ENCODE assay signal across 8 cellular contexts in genomic region chr5:177509991-177510566, GRCh38. TPM values are rescaled to one million over a fixed set of nuclear protein-coding genes. Genes with fewer than 3 reads are reported as not detected.
A peak's percentile ranks its signal among the peaks of the same experiment; 100 is the strongest.
DNase-seq lines count a peak whose midpoint lies in the region; ATAC-seq and TF ChIP-seq lines count a peak whose summit lies in the region.

No MANE protein-coding gene starts in this region.

- H3K4me2 ChIP-seq in Loucy (ENCODE audit: low read depth, low read length, poor library complexity, severe bottlenecking): peak overlapping the region; percentile 57
- H3K4me2 ChIP-seq in osteoblast (ENCODE audit: insufficient read depth, low read length): no peak overlapping the region

- intact Hi-C loops in lower lobe of right lung (cut with DNase I): no loop called here
- intact Hi-C loops in posterior cingulate gyrus (cut with DNase I): no loop called here
- intact Hi-C loops in uterus (cut with DNase I; ENCODE audit: low total_unique reads): no loop called here

- DNase-seq in lower lobe of right lung (no peak), osteoblast (ENCODE audit: insufficient read length, low spot score, missing footprints) (no peak), posterior cingulate gyrus (no peak), uterus (no peak), 8988T (no peak)

- ATAC-seq in GM19463 (IDR thresholded peaks at IDR 0.05; ENCODE audit: unreplicated experiment): peak; percentile 32
- peak; percentile 24 to 29 for ATAC-seq in lower lobe of right lung

- TF ChIP-seq CTCF in Loucy (conservative IDR thresholded peaks at IDR 0.05; ENCODE audit: low read length) (no peak), lower lobe of right lung (IDR thresholded peaks at IDR 0.05) (no peak), osteoblast (IDR thresholded peaks at IDR 0.05; ENCODE audit: extremely low read depth, low read depth, low read length) (no peak), uterus (IDR thresholded peaks at IDR 0.05) (no peak)

- peak overlapping the region; percentile 27 for H3K9ac ChIP-seq in Loucy (ENCODE audit: low read depth, low read length, poor library complexity, severe bottlenecking)

- H3K4me1 ChIP-seq in Loucy (ENCODE audit: insufficient read depth, low read length, poor library complexity, severe bottlenecking) (peaks cover 10% of the 10 kb centered on the region), lower lobe of right lung (peaks cover 28% of the 10 kb centered on the region), osteoblast (ENCODE audit: insufficient read depth, low read length) (no peaks in the 10 kb centered on the region), uterus (no peaks in the 10 kb centered on the region)

- H3K79me2 ChIP-seq in Loucy (ENCODE audit: insufficient read depth, low read length) (peaks cover 25% of the 10 kb centered on the region; the same call in 1 of the 2 replicates), osteoblast (ENCODE audit: insufficient read depth, low read length) (peaks cover 8% of the 10 kb centered on the region)

- H2AFZ ChIP-seq in Loucy (ENCODE audit: low read length): no peak overlapping the region
- H2AFZ ChIP-seq in osteoblast (ENCODE audit: low read length): no peak overlapping the region

- no peaks in the 10 kb centered on the region for H3K9me2 ChIP-seq in Loucy (replicated peaks; ENCODE audit: low read depth, low read length)

- H4K20me1 ChIP-seq in Loucy (ENCODE audit: insufficient read depth, low read length, poor library complexity, severe bottlenecking) (no peaks in the 10 kb centered on the region), osteoblast (ENCODE audit: insufficient read depth, low read length) (peaks cover 8% of the 10 kb centered on the region)

- H3K36me3 ChIP-seq in Loucy (ENCODE audit: insufficient read depth, low read length): no peaks in the 10 kb centered on the region; the same call in 1 of the 2 replicates
- H3K36me3 ChIP-seq in lower lobe of right lung: peaks cover 50% of the 10 kb centered on the region
- peaks cover 36% of the 10 kb centered on the region for H3K36me3 ChIP-seq in osteoblast (ENCODE audit: insufficient read depth, low read length)
- no peaks in the 10 kb centered on the region for H3K36me3 ChIP-seq in uterus

- H3K9me3 ChIP-seq in Loucy (ENCODE audit: insufficient read depth, low read depth, low read length) (no peaks in the 10 kb centered on the region), lower lobe of right lung (no peaks in the 10 kb centered on the region), osteoblast (ENCODE audit: low read depth, low read length) (no peaks in the 10 kb centered on the region), uterus (no peaks in the 10 kb centered on the region)

- no peak for TF ChIP-seq POLR2A in uterus (IDR thresholded peaks at IDR 0.05)

- H3K4me3 ChIP-seq in GM08714 (ENCODE audit: low read length): peak overlapping the region; percentile 66; the same call in 1 of the 2 replicates
- no peak overlapping the region for H3K4me3 ChIP-seq in Loucy (ENCODE audit: low read length, poor library complexity, severe bottlenecking)
- peak overlapping the region; percentile 59 for H3K4me3 ChIP-seq in lower lobe of right lung
- no peak overlapping the region for H3K4me3 ChIP-seq in osteoblast (ENCODE audit: insufficient read depth, low read length)
- H3K4me3 ChIP-seq in uterus: no peak overlapping the region

- H3K27ac ChIP-seq in lower lobe of right lung (peak overlapping the region; percentile 89), osteoblast (ENCODE audit: low read depth, low read length) (no peak overlapping the region), uterus (no peak overlapping the region)

- H3F3A ChIP-seq in Loucy (ENCODE audit: low read depth): no peaks in the 10 kb centered on the region

- no peaks in the 10 kb centered on the region for H3K27me3 ChIP-seq in Loucy (ENCODE audit: insufficient read depth, low read length, poor library complexity, severe bottlenecking)
- no peaks in the 10 kb centered on the region for H3K27me3 ChIP-seq in lower lobe of right lung (ENCODE audit: low read depth)
- H3K27me3 ChIP-seq in osteoblast (ENCODE audit: insufficient read depth, low read length): no peaks in the 10 kb centered on the region
- no peaks in the 10 kb centered on the region for H3K27me3 ChIP-seq in uterus

RNA-seq across cellular contexts. Expression of gene DOK3, which starts 0.5 kb away (rescaled TPM):
- total RNA-seq in lower lobe of right lung (76.5 TPM), osteoblast (1.1 and 1.5 TPM in 2 replicates), uterus (10 to 100 TPM in 1 of 4 donors, 1 to 10 TPM in 3; 3.6 to 20.0 (median 7.1) TPM)

RNA-seq across cellular contexts. Expression of gene DDX41, which starts 6.7 kb away (rescaled TPM):
- total RNA-seq in lower lobe of right lung (69.4 TPM), osteoblast (49.5 and 68.4 TPM in 2 replicates), uterus (100 to 1,000 TPM in 2 of 4 donors, 10 to 100 TPM in 2; 61.0 to 146 (median 95.6) TPM)

RNA-seq across cellular contexts. Expression of gene PDLIM7, which starts 12.7 kb away (rescaled TPM):
- total RNA-seq in lower lobe of right lung (47.1 TPM), osteoblast (157 and 159 TPM in 2 replicates), uterus (100 to 1,000 TPM; 102 to 543 (median 193) TPM)

RNA-seq across cellular contexts. Expression of gene DBN1, which starts 36.6 kb away (rescaled TPM):
- total RNA-seq in lower lobe of right lung: 23.1 TPM
- 121 and 139 TPM in 2 replicates for total RNA-seq in osteoblast
- 100 to 1,000 TPM in 2 of 4 donors, 10 to 100 TPM in 2; 30.6 to 107 (median 82.7) TPM for total RNA-seq in uterus

RNA-seq across cellular contexts. Expression of gene FAM193B, which starts 44.3 kb away (rescaled TPM):
- total RNA-seq in lower lobe of right lung (89.1 TPM), osteoblast (29.2 and 32.6 TPM in 2 replicates), uterus (100 to 1,000 TPM in 1 of 4 donors, 10 to 100 TPM in 3; 16.5 to 117 (median 39.4) TPM)

Comparison
In these comparisons a context has a peak if more than half of its experiments do, and no peak if none do; other contexts are left out.
1. H3K4me3 ChIP-seq: peak in GM08714 (single experiment) and lower lobe of right lung (single experiment); none in Loucy (single experiment), osteoblast (single experiment) and uterus (0 of 2).